ENCODE assay signal across 11 cellular contexts in genomic region chr14:57493467-57494181, GRCh38. TPM values are rescaled to one million over a fixed set of nuclear protein-coding genes. Genes with fewer than 3 reads are reported as not detected.
DNase-seq lines count a peak whose midpoint lies in the region; ATAC-seq and TF ChIP-seq lines count a peak whose summit lies in the region.
"Had no signal": no experiment of that assay in that cellular context is flagged by ENCODE, and none has a peak within 500 bp of the region (broad histone marks: within the 10 kb centered on the region; RNA-seq: fewer than 3 reads in every experiment).

Gene CCDC198 (minus strand): TSS chr14:57493857. CDS start chr14:57493715, 142 bp downstream.

- no peak within 1 kb of the TSS for H3K14ac ChIP-seq in trophoblast cell (ENCODE audit: low read length)

- DNase-seq in ELR (ENCODE audit: low read depth) (peak; percentile 52), foreskin keratinocyte (no peak), dedifferentiated amniotic fluid mesenchymal stem cell (ENCODE audit: extremely low spot score) (no peak), trophoblast cell (no peak), SW 1271 (lab: John Stamatoyannopoulos, UW) (no peak), hypothalamus (lab: John Stamatoyannopoulos, UW) (no peak)
- DNase-seq: COR-L47; stimulated activated CD4-positive, alpha-beta T cell treated with anti-CD3 and anti-CD28 coated beads, Interleukin-4, amount 100 ng/mL, for 1 hour had no signal

- ATAC-seq in GM21423 (IDR thresholded peaks at IDR 0.05; ENCODE audit: unreplicated experiment) (peak; percentile 77), HG03175 (IDR thresholded peaks at IDR 0.05; ENCODE audit: unreplicated experiment) (peak; percentile 84), foreskin keratinocyte (peak; percentile 11)

- no peak within 1 kb of the TSS for H4K12ac ChIP-seq in trophoblast cell (ENCODE audit: low read depth, low read length)

- H4K8ac ChIP-seq in trophoblast cell (ENCODE audit: low read depth, low read length) = no peak within 1 kb of the TSS

- no CpG with 5 or more reads among the region's 6 CpGs for WGBS in trophoblast cell (ENCODE audit: extremely low coverage, insufficient coverage, insufficient read length)

- H3K79me2 ChIP-seq in trophoblast cell (ENCODE audit: control insufficient read depth, insufficient read depth, low read length, poor library complexity) = no peaks in the 10 kb centered on the region

- no peaks in the 10 kb centered on the region for H3K36me3 ChIP-seq in trophoblast cell (ENCODE audit: control insufficient read depth in 1 of 2, insufficient read depth in 2 of 2, low read length in 2 of 2)

- no peaks in the 10 kb centered on the region for H3K9me3 ChIP-seq in trophoblast cell (ENCODE audit: insufficient read depth, low read depth, low read length)

- no peak within 1 kb of the TSS for H2AK5ac ChIP-seq in trophoblast cell (ENCODE audit: low read length)

- H3K4me2 ChIP-seq in trophoblast cell (ENCODE audit: low read length) = no peak within 1 kb of the TSS

- H3K9ac ChIP-seq in trophoblast cell (ENCODE audit: low read length) = no peak within 1 kb of the TSS

- no peaks in the 10 kb centered on the region for H3K79me1 ChIP-seq in trophoblast cell (ENCODE audit: low read length)

- H3K23ac ChIP-seq in trophoblast cell (ENCODE audit: low read length) = no peak within 1 kb of the TSS

- H2BK5ac ChIP-seq in trophoblast cell (ENCODE audit: low read depth, low read length, poor library complexity) = no peak within 1 kb of the TSS

- no peak within 1 kb of the TSS for H2BK120ac ChIP-seq in trophoblast cell (ENCODE audit: insufficient read depth, low read length, poor library complexity)

- no peak within 1 kb of the TSS for H3K4me3 ChIP-seq in trophoblast cell (ENCODE audit: low read depth, low read length)

- H3K4me1 ChIP-seq in foreskin keratinocyte (no peaks in the 10 kb centered on the region), trophoblast cell (ENCODE audit: control insufficient read depth in 1 of 2, insufficient read depth in 2 of 2, low read length in 2 of 2) (no peaks in the 10 kb centered on the region)

- H3K27ac ChIP-seq in foreskin keratinocyte (no peak within 1 kb of the TSS), trophoblast cell (ENCODE audit: low read depth, low read length) (no peak within 1 kb of the TSS)

- no peak within 1 kb of the TSS for H2BK12ac ChIP-seq in trophoblast cell (ENCODE audit: low read length)

- H3K27me3 ChIP-seq in foreskin keratinocyte (peaks cover 36% of the 10 kb centered on the region), trophoblast cell (ENCODE audit: insufficient read depth, low read length) (no peaks in the 10 kb centered on the region)

- TF ChIP-seq CTCF in foreskin keratinocyte (conservative IDR thresholded peaks at IDR 0.05) = no peak

- H3K4ac ChIP-seq in trophoblast cell (ENCODE audit: low read depth, low read length) = no peak within 1 kb of the TSS

- no peak within 1 kb of the TSS for H4K91ac ChIP-seq in trophoblast cell (ENCODE audit: low read depth, low read length)

- H2AFZ ChIP-seq in trophoblast cell (ENCODE audit: insufficient read depth, low read length, poor library complexity) = no peak within 1 kb of the TSS

- H3K18ac ChIP-seq in trophoblast cell (ENCODE audit: low read length) = no peak within 1 kb of the TSS

RNA-seq across cellular contexts. Expression of gene CCDC198, which starts in this region (rescaled TPM):
- not detected in 2 replicates for total RNA-seq in foreskin keratinocyte
- not detected in 2 replicates for polyA plus RNA-seq in foreskin keratinocyte
- polyA plus RNA-seq in trophoblast cell (2013) = not detected in 2 replicates
- total RNA-seq: T-helper 1 cell treated with Interleukin-12 subunit alpha and Interleukin-12 subunit beta and Interleukin-4 antibody, amounts not matched to agents 30 ng/mL and 1 ng/mL, for 36 hours had no signal

Comparison
In these comparisons a context has a peak if more than half of its experiments do, and no peak if none do; other contexts are left out.
1. Peak in ATAC-seq in foreskin keratinocyte; RNA of the gene not detected or under 1 TPM.
2. ATAC-seq: peak in every context shown above with its lines; median percentile 84 in HG03175; 77 in GM21423; 11 in foreskin keratinocyte.